In genomic region chr14:21039585-21040369, GRCh38 we compare ENCODE assay signal across 9 cellular contexts. TPM values are rescaled to one million over a fixed set of nuclear protein-coding genes. Genes with fewer than 3 reads are reported as not detected.
DNase-seq lines count a peak whose midpoint lies in the region; TF ChIP-seq lines count a peak whose summit lies in the region.
"Had no signal": no experiment of that assay in that cellular context is flagged by ENCODE, and none has a peak within 500 bp of the region (broad histone marks: within the 10 kb centered on the region; RNA-seq: fewer than 3 reads in every experiment).

No MANE protein-coding gene starts in this region.

- H3F3A ChIP-seq in Loucy (ENCODE audit: low read depth), result no peaks in the 10 kb centered on the region

- H3K36me3 ChIP-seq in Loucy (ENCODE audit: insufficient read depth, low read length) (no peaks in the 10 kb centered on the region), esophagus (ENCODE audit: control insufficient read depth in 2 of 2, insufficient read depth in 2 of 2, low read length in 1 of 2) (no peaks in the 10 kb centered on the region), mucosa of rectum (ENCODE audit: control insufficient read depth in 2 of 2, insufficient read depth in 2 of 2, low read length in 2 of 2) (no peaks in the 10 kb centered on the region)

- H3K27me3 ChIP-seq in Loucy (ENCODE audit: insufficient read depth, low read length, poor library complexity, severe bottlenecking) (no peaks in the 10 kb centered on the region), esophagus (ENCODE audit: control insufficient read depth in 1 of 2, insufficient read depth in 2 of 2, low read length in 2 of 2) (no peaks in the 10 kb centered on the region), mucosa of rectum (ENCODE audit: control insufficient read depth in 2 of 2, insufficient read depth in 2 of 2, low read length in 2 of 2) (no peaks in the 10 kb centered on the region)

- H3K4me2 ChIP-seq in Loucy (ENCODE audit: low read depth, low read length, poor library complexity, severe bottlenecking), result no peak overlapping the region

- peak; percentile 81 for TF ChIP-seq CTCF in Loucy (conservative IDR thresholded peaks at IDR 0.05; ENCODE audit: low read length)

- H3K4me3 ChIP-seq in Loucy (ENCODE audit: low read length, poor library complexity, severe bottlenecking) (no peak overlapping the region), esophagus (ENCODE audit: low read depth in 1 of 2, low read length in 2 of 2) (no peak overlapping the region), mucosa of rectum (ENCODE audit: low read length in 2 of 2) (no peak overlapping the region)

- WGBS in esophagus, 2 donors, result 35 to 42% methylated on average over 8 of the region's 8 CpGs

- H4K20me1 ChIP-seq in Loucy (ENCODE audit: insufficient read depth, low read length, poor library complexity, severe bottlenecking), result no peaks in the 10 kb centered on the region

- H3K36me3 Mint-ChIP-seq in activated CD4-positive, alpha-beta memory T cell treated with anti-CD3 and anti-CD28 coated beads for 36 hours, result no peaks in the 10 kb centered on the region
- no peaks in the 10 kb centered on the region for H3K36me3 Mint-ChIP-seq in activated CD4-positive, alpha-beta memory T cell treated with anti-CD3 and anti-CD28 coated beads, Interleukin-2, amount 10 ng/mL, durations not matched to agents 7 days and 5 days (ENCODE audit: low read depth)

- intact Hi-C loops in activated CD4-positive, alpha-beta memory T cell treated with anti-CD3 and anti-CD28 coated beads for 36 hours (cut with micrococcal nuclease), result loop anchor here (1.0 kb wide), 1 partner anchor 25 kb away; no protein-coding TSS in a partner anchor

- no peaks in the 10 kb centered on the region for H3K9me2 ChIP-seq in Loucy (replicated peaks; ENCODE audit: low read depth, low read length)

- CTCF ChIA-PET in activated CD4-positive, alpha-beta memory T cell treated with anti-CD3 and anti-CD28 coated beads for 36 hours (lab: Charles Lee), result interaction anchor here (0.7 to 3.9 kb wide), 14 partner anchors 19 to 182 kb away, joined by 3 to 115 read pairs (median 4); partner anchors contain the start of gene ARHGEF40
- CTCF ChIA-PET in activated CD4-positive, alpha-beta memory T cell treated with anti-CD3 and anti-CD28 coated beads, Interleukin-2, amount 10 ng/mL, durations not matched to agents 7 days and 5 days (lab: Charles Lee), result interaction anchor here (1.0 to 3.1 kb wide), 10 partner anchors 14 to 69 kb away, joined by 3 to 60 read pairs (median 4); no protein-coding TSS in a partner anchor

- no peaks in the 10 kb centered on the region for H3K9me3 Mint-ChIP-seq in activated CD4-positive, alpha-beta memory T cell treated with anti-CD3 and anti-CD28 coated beads for 36 hours
- no peaks in the 10 kb centered on the region for H3K9me3 Mint-ChIP-seq in activated CD4-positive, alpha-beta memory T cell treated with anti-CD3 and anti-CD28 coated beads, Interleukin-2, amount 10 ng/mL, durations not matched to agents 7 days and 5 days
- H3K9me3 Mint-ChIP-seq: central memory CD8-positive, alpha-beta T cell had no signal

- DNase-seq in activated CD4-positive, alpha-beta memory T cell treated with anti-CD3 and anti-CD28 coated beads for 36 hours, result peak; percentile 18
- no peak for DNase-seq in activated CD4-positive, alpha-beta memory T cell treated with anti-CD3 and anti-CD28 coated beads, Interleukin-2, amount 10 ng/mL, durations not matched to agents 7 days and 5 days
- peak in 3 of 5 donors; percentile 7 to 19 (median 16) for DNase-seq in T-helper 1 cell
- no peak for DNase-seq in stimulated activated CD4-positive, alpha-beta T cell treated with anti-CD3 and anti-CD28 coated beads, Interleukin-2, amount 100 ng/mL, for 24 hours
- no peak for DNase-seq in stimulated activated CD4-positive, alpha-beta T cell treated with anti-CD3 and anti-CD28 coated beads, Interleukin-12 subunit alpha, Interleukin-12 subunit beta, amount 100 ng/mL, for 4 hours

- H3K9me3 ChIP-seq in Loucy (ENCODE audit: insufficient read depth, low read depth, low read length) (no peaks in the 10 kb centered on the region), esophagus (ENCODE audit: control insufficient read depth in 2 of 2, insufficient read depth in 1 of 2, low read depth in 1 of 2, low read length in 1 of 2) (no peaks in the 10 kb centered on the region), mucosa of rectum (ENCODE audit: control insufficient read depth in 2 of 2, low read length in 2 of 2) (no peaks in the 10 kb centered on the region)

- H3K27ac ChIP-seq in esophagus (ENCODE audit: low read depth in 2 of 2, low read length in 1 of 2) (peak overlapping the region; percentile 80 to 83), mucosa of rectum (ENCODE audit: low read depth in 2 of 2, low read length in 2 of 2) (peak overlapping the region; percentile 36 to 68)

- peak overlapping the region; percentile 65 for H2AFZ ChIP-seq in Loucy (ENCODE audit: low read length)

- POLR2A ChIA-PET in activated CD4-positive, alpha-beta memory T cell treated with anti-CD3 and anti-CD28 coated beads for 36 hours (lab: Charles Lee), result no interaction called here
- POLR2A ChIA-PET in activated CD4-positive, alpha-beta memory T cell treated with anti-CD3 and anti-CD28 coated beads, Interleukin-2, amount 10 ng/mL, durations not matched to agents 7 days and 5 days (lab: Charles Lee), result interaction anchor here (2.0 kb wide), 1 partner anchor 24 kb away, joined by 7 read pairs; no protein-coding TSS in a partner anchor

- H3K4me1 ChIP-seq in Loucy (ENCODE audit: insufficient read depth, low read length, poor library complexity, severe bottlenecking) (peaks cover 25% of the 10 kb centered on the region), esophagus (ENCODE audit: control insufficient read depth in 2 of 2, insufficient read depth in 2 of 2, low read length in 1 of 2) (peaks cover 0 to 21% of the 10 kb centered on the region in 2 donors), mucosa of rectum (ENCODE audit: control insufficient read depth in 2 of 2, insufficient read depth in 2 of 2, low read length in 2 of 2) (peaks cover 25 to 34% of the 10 kb centered on the region in 2 donors)

- H3K27me3 Mint-ChIP-seq in activated CD4-positive, alpha-beta memory T cell treated with anti-CD3 and anti-CD28 coated beads for 36 hours, result no peaks in the 10 kb centered on the region
- H3K27me3 Mint-ChIP-seq in activated CD4-positive, alpha-beta memory T cell treated with anti-CD3 and anti-CD28 coated beads, Interleukin-2, amount 10 ng/mL, durations not matched to agents 7 days and 5 days, result peaks cover 12% of the 10 kb centered on the region

- H3K9ac ChIP-seq in Loucy (ENCODE audit: low read depth, low read length, poor library complexity, severe bottlenecking) (peak overlapping the region; percentile 8), mucosa of rectum (ENCODE audit: low read depth in 1 of 2, low read length in 2 of 2) (peak overlapping the region in 1 of 2 donors; percentile 31)

- H3K79me2 ChIP-seq in Loucy (ENCODE audit: insufficient read depth, low read length), result no peaks in the 10 kb centered on the region

- peaks cover 11% of the 10 kb centered on the region for H3K4me1 Mint-ChIP-seq in activated CD4-positive, alpha-beta memory T cell treated with anti-CD3 and anti-CD28 coated beads for 36 hours (ENCODE audit: low read depth)
- H3K4me1 Mint-ChIP-seq in activated CD4-positive, alpha-beta memory T cell treated with anti-CD3 and anti-CD28 coated beads, Interleukin-2, amount 10 ng/mL, durations not matched to agents 7 days and 5 days, result peaks cover 7% of the 10 kb centered on the region

- H3K27ac Mint-ChIP-seq in activated CD4-positive, alpha-beta memory T cell treated with anti-CD3 and anti-CD28 coated beads for 36 hours, result no peak overlapping the region
- H3K27ac Mint-ChIP-seq in activated CD4-positive, alpha-beta memory T cell treated with anti-CD3 and anti-CD28 coated beads, Interleukin-2, amount 10 ng/mL, durations not matched to agents 7 days and 5 days, result no peak overlapping the region

- no peak overlapping the region for H3K4me3 Mint-ChIP-seq in activated CD4-positive, alpha-beta memory T cell treated with anti-CD3 and anti-CD28 coated beads for 36 hours
- no peak overlapping the region for H3K4me3 Mint-ChIP-seq in activated CD4-positive, alpha-beta memory T cell treated with anti-CD3 and anti-CD28 coated beads, Interleukin-2, amount 10 ng/mL, durations not matched to agents 7 days and 5 days
- H3K4me3 Mint-ChIP-seq: central memory CD8-positive, alpha-beta T cell had no signal

RNA-seq across cellular contexts. Expression of gene RNASE7, which starts 2.4 kb away (rescaled TPM):
- not detected for total RNA-seq in activated CD4-positive, alpha-beta memory T cell treated with anti-CD3 and anti-CD28 coated beads for 36 hours
- total RNA-seq in activated CD4-positive, alpha-beta memory T cell treated with anti-CD3 and anti-CD28 coated beads, Interleukin-2, amount 10 ng/mL, durations not matched to agents 7 days and 5 days, result not detected
- polyA plus RNA-seq in esophagus, result 10 to 100 TPM; 33.9 to 92.8 TPM

RNA-seq across cellular contexts. Expression of gene RNASE13, which starts 5.2 kb away (rescaled TPM):
- total RNA-seq in activated CD4-positive, alpha-beta memory T cell treated with anti-CD3 and anti-CD28 coated beads for 36 hours, result not detected
- not detected for total RNA-seq in activated CD4-positive, alpha-beta memory T cell treated with anti-CD3 and anti-CD28 coated beads, Interleukin-2, amount 10 ng/mL, durations not matched to agents 7 days and 5 days
- polyA plus RNA-seq in esophagus, result not detected

RNA-seq across cellular contexts. Expression of gene TPPP2, which starts 9.8 kb away (rescaled TPM):
- not detected for total RNA-seq in activated CD4-positive, alpha-beta memory T cell treated with anti-CD3 and anti-CD28 coated beads for 36 hours
- total RNA-seq in activated CD4-positive, alpha-beta memory T cell treated with anti-CD3 and anti-CD28 coated beads, Interleukin-2, amount 10 ng/mL, durations not matched to agents 7 days and 5 days, result not detected
- polyA plus RNA-seq in esophagus, result under 1 TPM in 1 of 2 donors, not detected in 1; 0.14 TPM

RNA-seq across cellular contexts. Expression of gene NDRG2, which starts 14.9 kb away (rescaled TPM):
- total RNA-seq in activated CD4-positive, alpha-beta memory T cell treated with anti-CD3 and anti-CD28 coated beads for 36 hours, result 1 to 10 TPM; 7.7 to 9.6 TPM
- 1 to 10 TPM; 8.3 to 8.5 TPM for total RNA-seq in activated CD4-positive, alpha-beta memory T cell treated with anti-CD3 and anti-CD28 coated beads, Interleukin-2, amount 10 ng/mL, durations not matched to agents 7 days and 5 days
- 100 to 1,000 TPM; 131 to 252 TPM for polyA plus RNA-seq in esophagus

RNA-seq across cellular contexts. Expression of gene RNASE8, which starts 17.8 kb away (rescaled TPM):
- not detected for total RNA-seq in activated CD4-positive, alpha-beta memory T cell treated with anti-CD3 and anti-CD28 coated beads for 36 hours
- not detected for total RNA-seq in activated CD4-positive, alpha-beta memory T cell treated with anti-CD3 and anti-CD28 coated beads, Interleukin-2, amount 10 ng/mL, durations not matched to agents 7 days and 5 days
- not detected for polyA plus RNA-seq in esophagus

Comparison
In these comparisons a context has a peak if more than half of its experiments do, and no peak if none do; other contexts are left out.
1. DNase-seq: peak in activated CD4-positive, alpha-beta memory T cell treated with anti-CD3 and anti-CD28 coated beads for 36 hours (single experiment) and T-helper 1 cell (3 of 5); none in activated CD4-positive, alpha-beta memory T cell treated with anti-CD3 and anti-CD28 coated beads, Interleukin-2, amount 10 ng/mL, durations not matched to agents 7 days and 5 days (single experiment), stimulated activated CD4-positive, alpha-beta T cell treated with anti-CD3 and anti-CD28 coated beads, Interleukin-2, amount 100 ng/mL, for 24 hours (0 of 2) and stimulated activated CD4-positive, alpha-beta T cell treated with anti-CD3 and anti-CD28 coated beads, Interleukin-12 subunit alpha, Interleukin-12 subunit beta, amount 100 ng/mL, for 4 hours (single experiment).